Comparison of ENCODE assay signal across 20 cellular contexts in the genomic region with DNA sequence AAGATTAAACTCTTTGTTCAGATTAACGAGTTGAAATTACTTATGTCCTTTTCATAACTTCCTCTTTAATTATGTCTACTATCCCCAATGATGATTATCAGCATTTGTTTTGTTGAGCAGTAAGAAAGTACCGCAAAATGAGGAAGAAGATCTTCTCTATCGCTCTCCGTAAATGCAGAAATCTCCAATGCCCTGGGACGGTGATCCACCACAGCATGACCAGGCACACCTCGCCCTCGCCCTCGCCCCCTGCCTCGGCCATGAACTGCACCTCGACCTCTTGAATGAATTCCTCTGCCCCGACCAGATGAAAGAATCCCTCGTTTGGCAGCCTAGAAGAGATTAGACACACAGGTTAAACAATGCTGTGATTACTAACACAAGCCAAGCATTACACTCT.
DNase-seq lines count a peak whose midpoint lies in the region; ATAC-seq and TF ChIP-seq lines count a peak whose summit lies in the region.
"Had no signal": no experiment of that assay in that cellular context is flagged by ENCODE, and none has a peak within 500 bp of the region (broad histone marks: within the 10 kb centered on the region; RNA-seq: fewer than 3 reads in every experiment).

No MANE protein-coding gene starts in this region.

- DNase-seq in activated naive CD8-positive, alpha-beta T cell treated with anti-CD3 and anti-CD28 coated beads for 36 hours = no peak
- DNase-seq in posterior vena cava (ENCODE audit: low spot score) = peak; percentile 52
- no peak for DNase-seq in COLO829 (ENCODE audit: low spot score)
- no peak for DNase-seq in brain microvascular endothelial cell
- DNase-seq: activated CD4-positive, alpha-beta T cell treated with anti-CD3 and anti-CD28 coated beads, Interleukin-2, amount 10 ng/mL, durations not matched to agents 24 days and 14 days; activated CD8-positive, alpha-beta memory T cell treated with anti-CD3 and anti-CD28 coated beads, Interleukin-2, amount 10 ng/mL, durations not matched to agents 7 days and 5 days; activated effector memory CD4-positive, alpha-beta T cell treated with Interleukin-2 at 50 U/mL for 16 hours; DMS79 treated with DMSO at 0.1 percent for 48 hours; Kasumi-1; NCI-H1092 treated with DMSO at 0.1 percent for 48 hours; NCI-H2029 treated with DMSO at 0.1 percent for 48 hours; NCI-H226; NCI-H82; PC-3; psoas muscle; SHP77 treated with DMSO at 0.1 percent for 48 hours; testis had no signal

- H3K36me3 ChIP-seq in brain microvascular endothelial cell (replicated peaks) = peaks cover 11% of the 10 kb centered on the region

- no peaks in the 10 kb centered on the region for H3K27me3 ChIP-seq in brain microvascular endothelial cell (replicated peaks)
- H3K27me3 ChIP-seq: testis had no signal

- no peak for TF ChIP-seq CTCF in brain microvascular endothelial cell (IDR thresholded peaks at IDR 0.05; ENCODE audit: low read depth, low read length, missing control alignments)

- H3K4me3 ChIP-seq in brain microvascular endothelial cell (ENCODE audit: low read depth, low read length) = no peak overlapping the region
- H3K4me3 ChIP-seq: psoas muscle, testis had no signal

- intact Hi-C loops in posterior vena cava (cut with DNase I) = no loop called here

- no peak overlapping the region for H3K27ac ChIP-seq in brain microvascular endothelial cell
- H3K27ac ChIP-seq: psoas muscle, testis had no signal

- peak overlapping the region in 2 of 4 donors; percentile 1 to 19 for H3K4me3 Mint-ChIP-seq in IgD-negative memory B cell
- H3K4me3 Mint-ChIP-seq in activated naive CD8-positive, alpha-beta T cell treated with anti-CD3 and anti-CD28 coated beads for 36 hours = no peak overlapping the region
- H3K4me3 Mint-ChIP-seq: activated CD4-positive, alpha-beta T cell treated with anti-CD3 and anti-CD28 coated beads, Interleukin-2, amount 10 ng/mL, durations not matched to agents 24 days and 14 days; activated CD8-positive, alpha-beta memory T cell treated with anti-CD3 and anti-CD28 coated beads, Interleukin-2, amount 10 ng/mL, durations not matched to agents 7 days and 5 days had no signal

- H3K4me1 Mint-ChIP-seq in IgD-negative memory B cell = peaks cover 4 to 6% (median 6%) of the 10 kb centered on the region in 3 donors
- peaks cover 19% of the 10 kb centered on the region for H3K4me1 Mint-ChIP-seq in activated naive CD8-positive, alpha-beta T cell treated with anti-CD3 and anti-CD28 coated beads for 36 hours

- peaks cover 10% of the 10 kb centered on the region for H3K36me3 Mint-ChIP-seq in IgD-negative memory B cell
- peaks cover 44% of the 10 kb centered on the region for H3K36me3 Mint-ChIP-seq in activated naive CD8-positive, alpha-beta T cell treated with anti-CD3 and anti-CD28 coated beads for 36 hours

- no peaks in the 10 kb centered on the region for H3K9me3 Mint-ChIP-seq in IgD-negative memory B cell
- H3K9me3 Mint-ChIP-seq in activated naive CD8-positive, alpha-beta T cell treated with anti-CD3 and anti-CD28 coated beads for 36 hours = no peaks in the 10 kb centered on the region
- H3K9me3 Mint-ChIP-seq: activated CD4-positive, alpha-beta T cell treated with anti-CD3 and anti-CD28 coated beads, Interleukin-2, amount 10 ng/mL, durations not matched to agents 24 days and 14 days had no signal

- no peaks in the 10 kb centered on the region for H3K27me3 Mint-ChIP-seq in IgD-negative memory B cell
- H3K27me3 Mint-ChIP-seq in activated naive CD8-positive, alpha-beta T cell treated with anti-CD3 and anti-CD28 coated beads for 36 hours = no peaks in the 10 kb centered on the region
- H3K27me3 Mint-ChIP-seq: activated CD4-positive, alpha-beta T cell treated with anti-CD3 and anti-CD28 coated beads, Interleukin-2, amount 10 ng/mL, durations not matched to agents 24 days and 14 days; activated CD8-positive, alpha-beta memory T cell treated with anti-CD3 and anti-CD28 coated beads, Interleukin-2, amount 10 ng/mL, durations not matched to agents 7 days and 5 days had no signal

- in situ Hi-C loops in brain microvascular endothelial cell (cut with HindIII; ENCODE audit: low pct_ligation_motif_present, low sequenced_read_pairs) = no loop called here

- H3K27ac Mint-ChIP-seq in IgD-negative memory B cell = peak overlapping the region; percentile 33 to 78 (median 48)
- H3K27ac Mint-ChIP-seq in activated naive CD8-positive, alpha-beta T cell treated with anti-CD3 and anti-CD28 coated beads for 36 hours = peak overlapping the region; percentile 55
- H3K27ac Mint-ChIP-seq: activated CD4-positive, alpha-beta T cell treated with anti-CD3 and anti-CD28 coated beads, Interleukin-2, amount 10 ng/mL, durations not matched to agents 24 days and 14 days; activated CD8-positive, alpha-beta memory T cell treated with anti-CD3 and anti-CD28 coated beads, Interleukin-2, amount 10 ng/mL, durations not matched to agents 7 days and 5 days had no signal

- ATAC-seq in GM18511 (IDR thresholded peaks at IDR 0.05; ENCODE audit: unreplicated experiment) (peak; percentile 55), HG02610 (IDR thresholded peaks at IDR 0.05; ENCODE audit: unreplicated experiment) (no peak)
- ATAC-seq: activated CD8-positive, alpha-beta memory T cell treated with anti-CD3 and anti-CD28 coated beads, Interleukin-2, amount 10 ng/mL, durations not matched to agents 7 days and 5 days; PC-3; psoas muscle had no signal
